1 cellular context compared by ENCODE assay signal in the genomic region with DNA sequence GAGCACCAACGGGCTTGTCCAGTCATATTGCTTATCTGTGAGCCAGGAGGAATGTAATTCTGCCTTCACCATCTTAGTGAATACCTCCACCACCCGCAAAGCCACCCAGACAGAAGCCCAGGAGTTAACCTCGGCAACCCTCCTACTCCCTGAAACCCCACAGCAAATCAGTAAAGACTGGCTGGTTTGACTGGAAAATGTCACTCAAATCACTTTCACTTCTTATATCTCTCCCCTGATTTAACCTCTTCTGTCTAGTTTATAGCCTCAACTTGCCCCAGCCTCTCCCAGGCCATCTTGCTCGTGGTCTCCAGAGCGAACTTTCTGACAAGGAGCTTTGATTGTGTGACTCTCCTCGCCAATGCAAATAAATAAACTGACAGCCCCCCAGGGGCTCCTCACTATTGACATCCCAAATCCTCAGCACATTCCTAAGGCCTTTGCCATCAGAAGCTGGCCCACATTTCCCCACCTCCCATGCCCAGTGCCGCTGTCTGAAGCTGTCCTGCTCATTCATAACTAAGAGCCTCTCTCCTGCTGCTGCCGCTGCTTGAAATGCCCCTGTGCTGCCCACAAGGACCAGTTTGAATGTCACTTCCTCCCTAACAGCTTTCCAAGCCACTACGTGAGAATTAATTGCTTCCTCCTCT.
TF ChIP-seq lines count a peak whose summit lies in the region.

No MANE protein-coding gene starts in this region.

TF ChIP-seq in GM23338, 12 proteins besides CTCF, POLR2A, EP300 and RAD21 (continued from another document):
- TF ChIP-seq, protein P1, sequence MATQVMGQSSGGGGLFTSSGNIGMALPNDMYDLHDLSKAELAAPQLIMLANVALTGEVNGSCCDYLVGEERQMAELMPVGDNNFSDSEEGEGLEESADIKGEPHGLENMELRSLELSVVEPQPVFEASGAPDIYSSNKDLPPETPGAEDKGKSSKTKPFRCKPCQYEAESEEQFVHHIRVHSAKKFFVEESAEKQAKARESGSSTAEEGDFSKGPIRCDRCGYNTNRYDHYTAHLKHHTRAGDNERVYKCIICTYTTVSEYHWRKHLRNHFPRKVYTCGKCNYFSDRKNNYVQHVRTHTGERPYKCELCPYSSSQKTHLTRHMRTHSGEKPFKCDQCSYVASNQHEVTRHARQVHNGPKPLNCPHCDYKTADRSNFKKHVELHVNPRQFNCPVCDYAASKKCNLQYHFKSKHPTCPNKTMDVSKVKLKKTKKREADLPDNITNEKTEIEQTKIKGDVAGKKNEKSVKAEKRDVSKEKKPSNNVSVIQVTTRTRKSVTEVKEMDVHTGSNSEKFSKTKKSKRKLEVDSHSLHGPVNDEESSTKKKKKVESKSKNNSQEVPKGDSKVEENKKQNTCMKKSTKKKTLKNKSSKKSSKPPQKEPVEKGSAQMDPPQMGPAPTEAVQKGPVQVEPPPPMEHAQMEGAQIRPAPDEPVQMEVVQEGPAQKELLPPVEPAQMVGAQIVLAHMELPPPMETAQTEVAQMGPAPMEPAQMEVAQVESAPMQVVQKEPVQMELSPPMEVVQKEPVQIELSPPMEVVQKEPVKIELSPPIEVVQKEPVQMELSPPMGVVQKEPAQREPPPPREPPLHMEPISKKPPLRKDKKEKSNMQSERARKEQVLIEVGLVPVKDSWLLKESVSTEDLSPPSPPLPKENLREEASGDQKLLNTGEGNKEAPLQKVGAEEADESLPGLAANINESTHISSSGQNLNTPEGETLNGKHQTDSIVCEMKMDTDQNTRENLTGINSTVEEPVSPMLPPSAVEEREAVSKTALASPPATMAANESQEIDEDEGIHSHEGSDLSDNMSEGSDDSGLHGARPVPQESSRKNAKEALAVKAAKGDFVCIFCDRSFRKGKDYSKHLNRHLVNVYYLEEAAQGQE (IDR thresholded peaks at IDR 0.05; ENCODE audit: unreplicated experiment), result no peak
- TF ChIP-seq, protein P2, sequence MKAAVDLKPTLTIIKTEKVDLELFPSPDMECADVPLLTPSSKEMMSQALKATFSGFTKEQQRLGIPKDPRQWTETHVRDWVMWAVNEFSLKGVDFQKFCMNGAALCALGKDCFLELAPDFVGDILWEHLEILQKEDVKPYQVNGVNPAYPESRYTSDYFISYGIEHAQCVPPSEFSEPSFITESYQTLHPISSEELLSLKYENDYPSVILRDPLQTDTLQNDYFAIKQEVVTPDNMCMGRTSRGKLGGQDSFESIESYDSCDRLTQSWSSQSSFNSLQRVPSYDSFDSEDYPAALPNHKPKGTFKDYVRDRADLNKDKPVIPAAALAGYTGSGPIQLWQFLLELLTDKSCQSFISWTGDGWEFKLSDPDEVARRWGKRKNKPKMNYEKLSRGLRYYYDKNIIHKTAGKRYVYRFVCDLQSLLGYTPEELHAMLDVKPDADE (IDR thresholded peaks at IDR 0.05), result no peak
- no peak for TF ChIP-seq POLR2AphosphoS5 (IDR thresholded peaks at IDR 0.05; ENCODE audit: low read depth)
- no peak for TF ChIP-seq JUNB (IDR thresholded peaks at IDR 0.05; ENCODE audit: unreplicated experiment)
- no peak for TF ChIP-seq NANOG (IDR thresholded peaks at IDR 0.05; ENCODE audit: borderline replicate concordance)
- TF ChIP-seq STAT1 (IDR thresholded peaks at IDR 0.05; ENCODE audit: unreplicated experiment), result no peak
- TF ChIP-seq CREB1 (CRISPR knock-in tag; IDR thresholded peaks at IDR 0.05; ENCODE audit: low read depth), result no peak
TF ChIP-seq in GM23338: peak in this region for 0.
